In genomic region chr12:108060910-108061309, GRCh38 we compare ENCODE assay signal across 1 cellular context.
TF ChIP-seq lines count a peak whose summit lies in the region.

No MANE protein-coding gene starts in this region.

TF ChIP-seq in GM12878, 131 proteins besides CTCF, POLR2A, EP300 and RAD21 (continued from another document):
- no peak for TF ChIP-seq NFYA (IDR thresholded peaks at IDR 0.05; ENCODE audit: borderline replicate concordance, low read depth, low read length)
- no peak for TF ChIP-seq BHLHE40 (IDR thresholded peaks at IDR 0.05; ENCODE audit: borderline replicate concordance in 1 of 2, low read depth in 2 of 2, low read length in 1 of 2)
- TF ChIP-seq MTA2 (IDR thresholded peaks at IDR 0.05; ENCODE audit: low read depth): no peak
